ENCODE assay signal across 11 cellular contexts in genomic region chr15:78440375-78441373, GRCh38. TPM values are rescaled to one million over a fixed set of nuclear protein-coding genes. Genes with fewer than 3 reads are reported as not detected.
DNase-seq lines count a peak whose midpoint lies in the region; ATAC-seq and TF ChIP-seq lines count a peak whose summit lies in the region.
"Had no signal": no experiment of that assay in that cellular context is flagged by ENCODE, and none has a peak within 500 bp of the region (broad histone marks: within the 10 kb centered on the region; RNA-seq: fewer than 3 reads in every experiment).

No MANE protein-coding gene starts in this region.

- intact Hi-C loops in OCI-LY7 (cut with micrococcal nuclease; ENCODE audit: unreplicated experiment) (no loop called here), left colon (cut with DNase I, micrococcal nuclease) (no loop called here)

- H3K27ac Mint-ChIP-seq in activated T-cell treated with anti-CD3 and anti-CD28 coated beads, Interleukin-2, amount 50 U/mL, for 24 hours: peak overlapping the region; percentile 94

- 95% methylated on average over 3 of the region's 3 CpGs for WGBS in smooth muscle cell (ENCODE audit: low lambda C conversion rate)

- peaks cover 74% of the 10 kb centered on the region for H3K36me3 Mint-ChIP-seq in activated T-cell treated with anti-CD3 and anti-CD28 coated beads, Interleukin-2, amount 50 U/mL, for 24 hours (ENCODE audit: low read depth)

- H3K4me3 ChIP-seq in OCI-LY7 (ENCODE audit: low read depth, low read length, poor library complexity, severe bottlenecking) (peak overlapping the region; percentile 34), coronary artery (no peak overlapping the region), smooth muscle cell (no peak overlapping the region)
- H3K4me3 ChIP-seq: body of pancreas had no signal

- H3K9ac ChIP-seq in smooth muscle cell (ENCODE audit: low read depth): peak overlapping the region; percentile 9

- peak overlapping the region; percentile 86 for H3K4me3 Mint-ChIP-seq in activated T-cell treated with anti-CD3 and anti-CD28 coated beads, Interleukin-2, amount 50 U/mL, for 24 hours

- H3K9me2 ChIP-seq in OCI-LY7 (ENCODE audit: insufficient read depth, low read length): no peaks in the 10 kb centered on the region

- H3K9me3 ChIP-seq in OCI-LY7 (ENCODE audit: low read length): no peaks in the 10 kb centered on the region
- H3K9me3 ChIP-seq in smooth muscle cell (replicated peaks; ENCODE audit: low read depth): no peaks in the 10 kb centered on the region
- H3K9me3 ChIP-seq: body of pancreas had no signal

- H4K20me1 ChIP-seq in OCI-LY7 (ENCODE audit: insufficient read depth, low read length) (peaks cover 12% of the 10 kb centered on the region; the same call in 1 of the 2 replicates), smooth muscle cell (ENCODE audit: low read depth) (peaks cover 64% of the 10 kb centered on the region)

- no peak for TF ChIP-seq CTCF in OCI-LY7 (conservative IDR thresholded peaks at IDR 0.05; ENCODE audit: low read length)
- TF ChIP-seq CTCF in coronary artery (IDR thresholded peaks at IDR 0.05): no peak
- TF ChIP-seq CTCF in smooth muscle cell (IDR thresholded peaks at IDR 0.05; ENCODE audit: borderline replicate concordance, insufficient read depth, poor library complexity, severe bottlenecking): no peak

- no peaks in the 10 kb centered on the region for H3K27me3 ChIP-seq in smooth muscle cell (ENCODE audit: low read depth)
- H3K27me3 ChIP-seq: body of pancreas had no signal

- no peaks in the 10 kb centered on the region for H3K9me3 Mint-ChIP-seq in activated T-cell treated with anti-CD3 and anti-CD28 coated beads, Interleukin-2, amount 50 U/mL, for 24 hours

- peak overlapping the region; percentile 33 for H3K4me2 ChIP-seq in OCI-LY7 (ENCODE audit: low read length)
- H3K4me2 ChIP-seq in smooth muscle cell: peak overlapping the region; percentile 0

- peaks cover 76% of the 10 kb centered on the region for H3K79me2 ChIP-seq in OCI-LY7 (ENCODE audit: insufficient read depth, low read depth, low read length)
- H3K79me2 ChIP-seq in smooth muscle cell (ENCODE audit: low read depth): peaks cover 76% of the 10 kb centered on the region

- H3K4me1 ChIP-seq in OCI-LY7 (ENCODE audit: insufficient read depth, low read length, poor library complexity, severe bottlenecking): peaks cover 29% of the 10 kb centered on the region
- H3K4me1 ChIP-seq in smooth muscle cell (ENCODE audit: low read depth): peaks cover 19% of the 10 kb centered on the region

- H3K36me3 ChIP-seq in OCI-LY7 (ENCODE audit: insufficient read depth, low read length) (peaks cover 61% of the 10 kb centered on the region), smooth muscle cell (ENCODE audit: low read depth) (peaks cover 6% of the 10 kb centered on the region)

- no TSS peak for BruUV-seq in OCI-LY7 (replicated peaks; lab: Mats Ljungman, UMichigan)

- H3K27ac ChIP-seq in OCI-LY7 (ENCODE audit: low read depth, low read length, poor library complexity, severe bottlenecking) (no peak overlapping the region), coronary artery (no peak overlapping the region), smooth muscle cell (ENCODE audit: low read depth) (no peak overlapping the region)
- H3K27ac ChIP-seq: body of pancreas had no signal

- H3K27me3 Mint-ChIP-seq in activated T-cell treated with anti-CD3 and anti-CD28 coated beads, Interleukin-2, amount 50 U/mL, for 24 hours: no peaks in the 10 kb centered on the region

- H3K4me1 Mint-ChIP-seq in activated T-cell treated with anti-CD3 and anti-CD28 coated beads, Interleukin-2, amount 50 U/mL, for 24 hours (ENCODE audit: low read depth): peaks cover 65% of the 10 kb centered on the region

- peaks cover 12% of the 10 kb centered on the region for H3F3A ChIP-seq in smooth muscle cell (ENCODE audit: low read depth)

- H2AFZ ChIP-seq in OCI-LY7 (ENCODE audit: low read length) (no peak overlapping the region), smooth muscle cell (ENCODE audit: low read depth) (no peak overlapping the region)

- POLR2A ChIA-PET in OCI-LY7 (lab: Charles Lee): interaction anchor here (1.6 kb wide), 1 partner anchor 10 kb away, joined by 4 read pairs; no protein-coding TSS in a partner anchor

- DNase-seq in activated T-cell treated with anti-CD3 and anti-CD28 coated beads, Interleukin-2, amount 50 U/mL, for 24 hours: no peak
- DNase-seq in activated T-cell treated with anti-CD3 and anti-CD28 coated beads for 4 hours: no peak
- no peak for DNase-seq in OCI-LY7 (ENCODE audit: low spot score)
- peak; percentile 11 for DNase-seq in coronary artery (ENCODE audit: low spot score)
- DNase-seq in smooth muscle cell (lab: John Stamatoyannopoulos, UW; ENCODE audit: unreplicated experiment): no peak
- no peak for DNase-seq in pons (ENCODE audit: low spot score)
- no peak for DNase-seq in left colon
- DNase-seq: body of pancreas; stimulated activated naive CD4-positive, alpha-beta T cell had no signal

- CTCF ChIA-PET in OCI-LY7 (lab: Charles Lee; ENCODE audit: unreplicated experiment): no interaction called here

- ATAC-seq in left colon (no peak), GM19397 (IDR thresholded peaks at IDR 0.05; ENCODE audit: unreplicated experiment) (no peak)
- ATAC-seq: body of pancreas, HCT116 had no signal

RNA-seq across cellular contexts. Expression of gene IREB2, which starts 2.7 kb away (rescaled TPM):
- 22.7 and 27.1 TPM in 2 replicates for total RNA-seq in OCI-LY7 (2014; rRNA removed; shearing (Covaris generic))
- 70.7 and 77.6 TPM in 2 replicates for total RNA-seq in OCI-LY7 (2022)
- total RNA-seq in smooth muscle cell: 34.3 and 52.0 TPM in 2 replicates
- 13.6 and 14.1 TPM in 2 replicates for polyA plus RNA-seq in smooth muscle cell
- 10 to 100 TPM; 54.2 to 65.2 TPM for total RNA-seq in left colon
